In genomic region chr6:100381111-100381510, GRCh38 we compare ENCODE assay signal across 34 cellular contexts.
DNase-seq lines count a peak whose midpoint lies in the region; ATAC-seq and TF ChIP-seq lines count a peak whose summit lies in the region.
"Had no signal": no experiment of that assay in that cellular context is flagged by ENCODE, and none has a peak within 500 bp of the region (broad histone marks: within the 10 kb centered on the region; RNA-seq: fewer than 3 reads in every experiment).

No MANE protein-coding gene starts in this region.

- no peak overlapping the region for H3K27ac ChIP-seq in upper lobe of right lung
- H3K27ac ChIP-seq: body of pancreas, dorsolateral prefrontal cortex, esophagus squamous epithelium, parathyroid adenoma, PC-9, SK-N-MC, spleen, thoracic aorta, uterus had no signal

- H3K4me3 ChIP-seq in adipocyte (ENCODE audit: low read length) (no peak overlapping the region), upper lobe of right lung (no peak overlapping the region)
- H3K4me3 ChIP-seq: body of pancreas, dorsolateral prefrontal cortex, esophagus squamous epithelium, PC-9, SK-N-MC, spleen, thoracic aorta, uterus had no signal

- TF ChIP-seq CTCF in upper lobe of right lung (IDR thresholded peaks at IDR 0.05): no peak

- no peaks in the 10 kb centered on the region for H3K36me3 Mint-ChIP-seq in activated T-helper 2 cell treated with anti-CD3 and anti-CD28 coated beads, Interferon-gamma antibody, Interleukin-2, Interleukin-4, amounts not matched to agents 10 μg/mL and 5 μg/mL and 100 μg/mL, durations not matched to agents 14 hours and 24 hours and 36 hours (ENCODE audit: low read depth)
- H3K36me3 Mint-ChIP-seq: IgD-negative memory B cell had no signal

- H3K4me3 Mint-ChIP-seq in activated T-helper 2 cell treated with anti-CD3 and anti-CD28 coated beads, Interferon-gamma antibody, Interleukin-2, Interleukin-4, amounts not matched to agents 10 μg/mL and 5 μg/mL and 100 μg/mL, durations not matched to agents 14 hours and 24 hours and 36 hours (ENCODE audit: low read depth): no peak overlapping the region
- H3K4me3 Mint-ChIP-seq: IgD-negative memory B cell; neural crest cell; stimulated activated naive CD8-positive, alpha-beta T cell treated with anti-CD3 and anti-CD28 coated beads, Interleukin-15, Interleukin-2, amounts not matched to agents 100 ng/mL and 50 ng/mL, for 24 hours had no signal

- H3K4me1 ChIP-seq in adipocyte (ENCODE audit: control insufficient read depth, insufficient read depth, low read length) (peaks cover 30% of the 10 kb centered on the region), upper lobe of right lung (no peaks in the 10 kb centered on the region)
- H3K4me1 ChIP-seq: body of pancreas, esophagus squamous epithelium, parathyroid adenoma, spleen, uterus had no signal

- DNase-seq in GM04504 (ENCODE audit: low read depth): peak; percentile 38
- peak; percentile 36 for DNase-seq in adipocyte (ENCODE audit: low read depth)
- peak; percentile 9 for DNase-seq in fibroblast of the conjunctiva (ENCODE audit: low read depth)
- no peak for DNase-seq in upper lobe of right lung
- no peak for DNase-seq in A172 (ENCODE audit: low spot score)
- DNase-seq in activated T-helper 2 cell treated with anti-CD3 and anti-CD28 coated beads, Interferon-gamma antibody, Interleukin-2, Interleukin-4, amounts not matched to agents 10 μg/mL and 5 μg/mL and 100 μg/mL, durations not matched to agents 14 hours and 24 hours and 36 hours (ENCODE audit: low spot score): no peak
- DNase-seq: activated CD4-positive, alpha-beta T cell treated with anti-CD3 and anti-CD28 coated beads, Interleukin-2, amount 50 U/mL, for 48 hours; activated naive CD4-positive, alpha-beta T cell; activated T-cell treated with anti-CD3 and anti-CD28 coated beads, Interleukin-2, amount 50 U/mL, for 48 hours; body of pancreas; C1 segment of cervical spinal cord; cerebellar nuclear complex; COR-L47; DMS53; dorsolateral prefrontal cortex; esophagus squamous epithelium; GDM1; GOT3; NCI-H1694; NCI-H2171; NCI-H526; PC-9; spleen; stimulated activated CD4-positive, alpha-beta T cell treated with anti-CD3 and anti-CD28 coated beads, Interleukin-2, amount 100 ng/mL, for 24 hours; uterus had no signal

- H3K27me3 ChIP-seq in adipocyte (replicated peaks; ENCODE audit: control insufficient read depth, insufficient read depth, low read length) (no peaks in the 10 kb centered on the region), upper lobe of right lung (no peaks in the 10 kb centered on the region)
- H3K27me3 ChIP-seq: body of pancreas, esophagus squamous epithelium, uterus had no signal

- peaks cover 1% of the 10 kb centered on the region for H3K4me1 Mint-ChIP-seq in activated T-helper 2 cell treated with anti-CD3 and anti-CD28 coated beads, Interferon-gamma antibody, Interleukin-2, Interleukin-4, amounts not matched to agents 10 μg/mL and 5 μg/mL and 100 μg/mL, durations not matched to agents 14 hours and 24 hours and 36 hours (ENCODE audit: low read depth)
- H3K4me1 Mint-ChIP-seq: neural crest cell had no signal

- no peak overlapping the region for H3K27ac Mint-ChIP-seq in activated T-helper 2 cell treated with anti-CD3 and anti-CD28 coated beads, Interferon-gamma antibody, Interleukin-2, Interleukin-4, amounts not matched to agents 10 μg/mL and 5 μg/mL and 100 μg/mL, durations not matched to agents 14 hours and 24 hours and 36 hours
- H3K27ac Mint-ChIP-seq: IgD-negative memory B cell; stimulated activated naive CD8-positive, alpha-beta T cell treated with anti-CD3 and anti-CD28 coated beads, Interleukin-15, Interleukin-2, amounts not matched to agents 100 ng/mL and 50 ng/mL, for 24 hours had no signal

- no peak overlapping the region for H3K9ac ChIP-seq in adipocyte (ENCODE audit: low read length)
- H3K9ac ChIP-seq: parathyroid adenoma had no signal

- H3K9me3 ChIP-seq in adipocyte (ENCODE audit: control insufficient read depth, low read length) (no peaks in the 10 kb centered on the region), upper lobe of right lung (no peaks in the 10 kb centered on the region)
- H3K9me3 ChIP-seq: body of pancreas, esophagus squamous epithelium, spleen, thoracic aorta, uterus had no signal

- intact Hi-C loops in upper lobe of right lung (cut with DNase I): no loop called here
- intact Hi-C loops in activated T-helper 2 cell treated with anti-CD3 and anti-CD28 coated beads, Interferon-gamma antibody, Interleukin-2, Interleukin-4, amounts not matched to agents 10 μg/mL and 5 μg/mL and 100 μg/mL, durations not matched to agents 14 hours and 24 hours and 36 hours (cut with micrococcal nuclease): no loop called here

- peaks cover 7% of the 10 kb centered on the region for H3K27me3 Mint-ChIP-seq in activated T-helper 2 cell treated with anti-CD3 and anti-CD28 coated beads, Interferon-gamma antibody, Interleukin-2, Interleukin-4, amounts not matched to agents 10 μg/mL and 5 μg/mL and 100 μg/mL, durations not matched to agents 14 hours and 24 hours and 36 hours (ENCODE audit: low read depth)
- H3K27me3 Mint-ChIP-seq: stimulated activated naive CD8-positive, alpha-beta T cell treated with anti-CD3 and anti-CD28 coated beads, Interleukin-15, Interleukin-2, amounts not matched to agents 100 ng/mL and 50 ng/mL, for 24 hours had no signal

- no peaks in the 10 kb centered on the region for H3K9me3 Mint-ChIP-seq in activated T-helper 2 cell treated with anti-CD3 and anti-CD28 coated beads, Interferon-gamma antibody, Interleukin-2, Interleukin-4, amounts not matched to agents 10 μg/mL and 5 μg/mL and 100 μg/mL, durations not matched to agents 14 hours and 24 hours and 36 hours
- H3K9me3 Mint-ChIP-seq: IgD-negative memory B cell; neural crest cell; stimulated activated naive CD8-positive, alpha-beta T cell treated with anti-CD3 and anti-CD28 coated beads, Interleukin-15, Interleukin-2, amounts not matched to agents 100 ng/mL and 50 ng/mL, for 24 hours had no signal

- H3K36me3 ChIP-seq in adipocyte (ENCODE audit: control insufficient read depth, insufficient read depth, low read length, severe bottlenecking) (no peaks in the 10 kb centered on the region), upper lobe of right lung (no peaks in the 10 kb centered on the region)
- H3K36me3 ChIP-seq: esophagus squamous epithelium, spleen, thoracic aorta, uterus had no signal

- peak; percentile 27 for ATAC-seq in upper lobe of right lung
- ATAC-seq in HG02798 (IDR thresholded peaks at IDR 0.05; ENCODE audit: poor library complexity, unreplicated experiment): no peak
- ATAC-seq: activated CD4-positive, CD25-positive, alpha-beta regulatory T cell treated with anti-CD3 and anti-CD28 coated beads, Interleukin-2, amount 50 U/mL, for 24 hours; body of pancreas; left lobe of liver had no signal

Comparison
In these comparisons a context has a peak if more than half of its experiments do, and no peak if none do; other contexts are left out.
1. DNase-seq: peak in GM04504 (single experiment), adipocyte (single experiment) and fibroblast of the conjunctiva (single experiment); none in upper lobe of right lung (single experiment), A172 (single experiment) and activated T-helper 2 cell treated with anti-CD3 and anti-CD28 coated beads, Interferon-gamma antibody, Interleukin-2, Interleukin-4, amounts not matched to agents 10 μg/mL and 5 μg/mL and 100 μg/mL, durations not matched to agents 14 hours and 24 hours and 36 hours (single experiment).